Comparison of ENCODE assay signal across 19 cellular contexts in genomic region chr6:156449128-156449527, GRCh38.
A peak's percentile ranks its signal among the peaks of the same experiment; 100 is the strongest.
DNase-seq lines count a peak whose midpoint lies in the region; ATAC-seq, FAIRE-seq and TF ChIP-seq lines count a peak whose summit lies in the region.
"Had no signal": no experiment of that assay in that cellular context is flagged by ENCODE, and none has a peak within 500 bp of the region (broad histone marks: within the 10 kb centered on the region; RNA-seq: fewer than 3 reads in every experiment).

No MANE protein-coding gene starts in this region.

- CTCF ChIA-PET in HepG2 (lab: Yijun Ruan, JAX; ENCODE audit: low intra/inter-chr PET ratio, low total read pairs) = no interaction called here
- CTCF ChIA-PET in activated CD8-positive, alpha-beta T cell treated with anti-CD3 and anti-CD28 coated beads for 36 hours (lab: Charles Lee) = interaction anchor here (1.2 kb wide), 1 partner anchor 137 kb away, joined by 3 read pairs; no protein-coding TSS in a partner anchor

- POLR2A ChIA-PET in HepG2 (lab: Yijun Ruan, JAX) = no interaction called here
- POLR2A ChIA-PET in activated CD8-positive, alpha-beta T cell treated with anti-CD3 and anti-CD28 coated beads for 36 hours (lab: Charles Lee) = no interaction called here

- no peak overlapping the region for H3K27ac ChIP-seq in liver (ENCODE audit: low read depth in 1 of 2, low read length in 2 of 2)
- no peak overlapping the region for H3K27ac ChIP-seq in HepG2 (ENCODE audit: extremely low read length, insufficient read depth, low read length)
- no peak overlapping the region for H3K27ac ChIP-seq in foreskin keratinocyte
- no peak overlapping the region for H3K27ac ChIP-seq in aorta (ENCODE audit: low read depth in 1 of 2, low read length in 2 of 2)

- H3K4me1 ChIP-seq in liver (ENCODE audit: control insufficient read depth in 4 of 4, insufficient read depth in 4 of 4, low read length in 3 of 4) (peaks cover 0 to 3% (median 0%) of the 10 kb centered on the region in 4 donors), HepG2 (ENCODE audit: insufficient read depth, low read length) (no peaks in the 10 kb centered on the region), foreskin keratinocyte (no peaks in the 10 kb centered on the region), aorta (ENCODE audit: control insufficient read depth in 1 of 2, insufficient read depth in 2 of 2, low read length in 2 of 2) (no peaks in the 10 kb centered on the region)

- no peak overlapping the region for H3K27ac Mint-ChIP-seq in activated CD8-positive, alpha-beta T cell treated with anti-CD3 and anti-CD28 coated beads for 36 hours
- H3K27ac Mint-ChIP-seq: activated T-helper 1 cell treated with anti-CD3 and anti-CD28 coated beads, Interleukin-12 subunit alpha, Interleukin-12 subunit beta, Interleukin-2, Interleukin-4 antibody, amounts not matched to agents 30 ng/mL and 10 ng/mL and 1 ng/mL, durations not matched to agents 14 hours and 24 hours and 36 hours; endodermal cell had no signal

- no peaks in the 10 kb centered on the region for H3K4me1 Mint-ChIP-seq in activated CD8-positive, alpha-beta T cell treated with anti-CD3 and anti-CD28 coated beads for 36 hours (ENCODE audit: low read depth)
- H3K4me1 Mint-ChIP-seq: endodermal cell had no signal

- no peaks in the 10 kb centered on the region for H3K9me3 ChIP-seq in liver (ENCODE audit: control insufficient read depth in 4 of 4, low read length in 3 of 4)
- H3K9me3 ChIP-seq in HepG2 (ENCODE audit: low read length) = no peaks in the 10 kb centered on the region
- no peaks in the 10 kb centered on the region for H3K9me3 ChIP-seq in aorta (ENCODE audit: control insufficient read depth, low read length)

- H3K27me3 Mint-ChIP-seq in activated CD8-positive, alpha-beta T cell treated with anti-CD3 and anti-CD28 coated beads for 36 hours = no peaks in the 10 kb centered on the region

- intact Hi-C loops in HepG2 (cut with micrococcal nuclease; ENCODE audit: unreplicated experiment) = no loop called here
- intact Hi-C loops in activated CD8-positive, alpha-beta T cell treated with anti-CD3 and anti-CD28 coated beads for 36 hours (cut with micrococcal nuclease) = no loop called here
- intact Hi-C loops in aorta (cut with DNase I) = no loop called here

- no peak overlapping the region for H3K4me2 ChIP-seq in HepG2 (ENCODE audit: low read depth, low read length)

- no peak overlapping the region for H2AFZ ChIP-seq in HepG2 (ENCODE audit: low read length)

- H3K9ac ChIP-seq in liver (ENCODE audit: low read depth in 1 of 2, low read length in 2 of 2) = no peak overlapping the region
- no peak overlapping the region for H3K9ac ChIP-seq in HepG2 (ENCODE audit: insufficient read depth, low read depth, low read length)

- H3K4me3 ChIP-seq in liver (ENCODE audit: low read depth in 1 of 3, low read length in 3 of 3) (no peak overlapping the region), HepG2 (replicated peaks in 1 of 3; ENCODE audit: insufficient read depth in 1 of 3, low read depth in 2 of 3, low read length in 3 of 3) (no peak overlapping the region), aorta (ENCODE audit: low read length in 2 of 2) (no peak overlapping the region)

- H3K36me3 ChIP-seq in liver (ENCODE audit: control insufficient read depth in 4 of 4, insufficient read depth in 3 of 4, low read depth in 1 of 4, low read length in 3 of 4) (no peaks in the 10 kb centered on the region), HepG2 (replicated peaks in 1 of 2; ENCODE audit: control insufficient read depth in 1 of 2, insufficient read depth in 2 of 2, low read length in 2 of 2) (no peaks in the 10 kb centered on the region), aorta (ENCODE audit: control insufficient read depth in 1 of 2, insufficient read depth in 2 of 2, low read length in 1 of 2) (no peaks in the 10 kb centered on the region)

- ATAC-seq in HepG2 = no peak
- ATAC-seq in foreskin keratinocyte = peak; percentile 68
- ATAC-seq in HG03196 (IDR thresholded peaks at IDR 0.05; ENCODE audit: unreplicated experiment) = no peak
- ATAC-seq in activated CD8-positive, alpha-beta T cell treated with anti-CD3 and anti-CD28 coated beads for 36 hours = no peak
- ATAC-seq in aorta (ENCODE audit: low FRiP score) = no peak
- ATAC-seq: HCT116, left colon had no signal

- in situ Hi-C loops in HepG2 (cut with HindIII; ENCODE audit: extremely low pct_ligation_motif_present, low pct_unique_long_range_greater_than_20kb) = no loop called here

- no peak for TF ChIP-seq POLR2A in HepG2 (IDR thresholded peaks at IDR 0.05; ENCODE audit: insufficient read depth in 1 of 2, low read depth in 2 of 2, low read length in 2 of 2)

- TF ChIP-seq EP300 in HepG2 (IDR thresholded peaks at IDR 0.05; ENCODE audit: low read depth in 2 of 2, low read length in 2 of 2) (no peak), HepG2 (CRISPR knock-in tag; IDR thresholded peaks at IDR 0.05; ENCODE audit: borderline replicate concordance) (no peak)

- BruUV-seq in HepG2 (replicated peaks; lab: Mats Ljungman, UMichigan) = no TSS peak

- no peak for FAIRE-seq in HepG2 (lab: Jason Lieb, UNC)

- H3K4me3 Mint-ChIP-seq in activated CD8-positive, alpha-beta T cell treated with anti-CD3 and anti-CD28 coated beads for 36 hours = no peak overlapping the region
- H3K4me3 Mint-ChIP-seq: activated T-helper 1 cell treated with anti-CD3 and anti-CD28 coated beads, Interleukin-12 subunit alpha, Interleukin-12 subunit beta, Interleukin-2, Interleukin-4 antibody, amounts not matched to agents 30 ng/mL and 10 ng/mL and 1 ng/mL, durations not matched to agents 14 hours and 24 hours and 36 hours; endodermal cell had no signal

- H3K36me3 Mint-ChIP-seq in activated CD8-positive, alpha-beta T cell treated with anti-CD3 and anti-CD28 coated beads for 36 hours (ENCODE audit: low read depth) = no peaks in the 10 kb centered on the region

- 61% methylated on average over 4 of the region's 4 CpGs for WGBS in liver
- 20% methylated on average over 4 of the region's 4 CpGs for WGBS in HepG2 (ENCODE audit: low lambda C conversion rate)
- 73 to 76% methylated on average over 4 of the region's 4 CpGs for WGBS in aorta, 2 donors

- H3K27me3 ChIP-seq in liver (ENCODE audit: control insufficient read depth in 4 of 4, insufficient read depth in 4 of 4, low read length in 3 of 4) (no peaks in the 10 kb centered on the region), HepG2 (ENCODE audit: control insufficient read depth in 1 of 2, insufficient read depth in 2 of 2, low read length in 2 of 2) (no peaks in the 10 kb centered on the region), foreskin keratinocyte (no peaks in the 10 kb centered on the region), aorta (ENCODE audit: control insufficient read depth in 1 of 2, insufficient read depth in 2 of 2, low read length in 1 of 2) (no peaks in the 10 kb centered on the region)

- no peaks in the 10 kb centered on the region for H3K79me2 ChIP-seq in HepG2 (ENCODE audit: insufficient read depth, low read length)

- DNase-seq in HepG2 (ENCODE audit: low spot score) (no peak), SHP77 treated with DMSO at 0.1 percent for 48 hours (lab: John Stamatoyannopoulos, UW) (peak; percentile 26), foreskin keratinocyte (peak; percentile 34 to 62), HuH-7 (ENCODE audit: low spot score) (no peak), aorta (no peak)
- DNase-seq in activated CD8-positive, alpha-beta T cell treated with anti-CD3 and anti-CD28 coated beads for 36 hours = no peak
- DNase-seq: activated CD8-positive, alpha-beta memory T cell treated with anti-CD3 and anti-CD28 coated beads for 24 hours; endodermal cell; foreskin fibroblast; Kasumi-1; left colon; NCI-H146; occipital lobe; stimulated activated CD4-positive, alpha-beta T cell treated with anti-CD3 and anti-CD28 coated beads, Interleukin-4, amount 100 ng/mL, for 1 hour; T-helper 2 cell had no signal

- TF ChIP-seq CTCF in liver (IDR thresholded peaks at IDR 0.05; ENCODE audit: low read depth, low read length, missing input control) (no peak), HepG2 (CRISPR knock-in tag; IDR thresholded peaks at IDR 0.05) (no peak), foreskin keratinocyte (conservative IDR thresholded peaks at IDR 0.05) (peak; percentile 30)
- no peak for TF ChIP-seq CTCF in activated CD8-positive, alpha-beta T cell treated with anti-CD3 and anti-CD28 coated beads for 36 hours (IDR thresholded peaks at IDR 0.05)

- TF ChIP-seq RAD21 in liver (IDR thresholded peaks at IDR 0.05) (no peak), HepG2 (CRISPR knock-in tag; IDR thresholded peaks at IDR 0.05) (no peak)

- H3K9me3 Mint-ChIP-seq in activated CD8-positive, alpha-beta T cell treated with anti-CD3 and anti-CD28 coated beads for 36 hours = peaks cover under 1% of the 10 kb centered on the region
- H3K9me3 Mint-ChIP-seq: activated T-helper 1 cell treated with anti-CD3 and anti-CD28 coated beads, Interleukin-12 subunit alpha, Interleukin-12 subunit beta, Interleukin-2, Interleukin-4 antibody, amounts not matched to agents 30 ng/mL and 10 ng/mL and 1 ng/mL, durations not matched to agents 14 hours and 24 hours and 36 hours; endodermal cell had no signal

- no peaks in the 10 kb centered on the region for H4K20me1 ChIP-seq in HepG2 (ENCODE audit: insufficient read depth, low read length)

TF ChIP-seq in liver, 16 proteins besides CTCF, POLR2A, EP300 and RAD21:
- peak; percentile 17 to 35 for TF ChIP-seq RXRA (IDR thresholded peaks at IDR 0.05)
- no peak for TF ChIP-seq FOXA1 (IDR thresholded peaks at IDR 0.05)
- no peak for TF ChIP-seq FOXA2 (IDR thresholded peaks at IDR 0.05)

TF ChIP-seq in HepG2, 621 proteins besides CTCF, POLR2A, EP300 and RAD21:
- no peak for TF ChIP-seq ZNF138 (CRISPR knock-in tag; IDR thresholded peaks at IDR 0.05; ENCODE audit: low read depth)
- no peak for TF ChIP-seq ZNF569 (CRISPR knock-in tag; IDR thresholded peaks at IDR 0.05; ENCODE audit: borderline replicate concordance)
- no peak for TF ChIP-seq EEA1 (CRISPR knock-in tag; IDR thresholded peaks at IDR 0.05; ENCODE audit: borderline replicate concordance)
- TF ChIP-seq HINFP (CRISPR knock-in tag; IDR thresholded peaks at IDR 0.05; ENCODE audit: low read depth) = no peak
- TF ChIP-seq ZNF530 (CRISPR knock-in tag; IDR thresholded peaks at IDR 0.05; ENCODE audit: low read depth) = no peak
- no peak for TF ChIP-seq DNMT1 (CRISPR knock-in tag; IDR thresholded peaks at IDR 0.05)
- no peak for TF ChIP-seq ZNF329 (CRISPR knock-in tag; IDR thresholded peaks at IDR 0.05; ENCODE audit: low read depth)
- no peak for TF ChIP-seq TARDBP (CRISPR knock-in tag; IDR thresholded peaks at IDR 0.05)

Comparison
In these comparisons a context has a peak if more than half of its experiments do, and no peak if none do; other contexts are left out.
1. DNase-seq: peak in SHP77 treated with DMSO at 0.1 percent for 48 hours (single experiment) and foreskin keratinocyte (2 of 2); none in HepG2 (single experiment), activated CD8-positive, alpha-beta T cell treated with anti-CD3 and anti-CD28 coated beads for 36 hours (single experiment), HuH-7 (single experiment) and aorta (0 of 2).